In the genomic region with DNA sequence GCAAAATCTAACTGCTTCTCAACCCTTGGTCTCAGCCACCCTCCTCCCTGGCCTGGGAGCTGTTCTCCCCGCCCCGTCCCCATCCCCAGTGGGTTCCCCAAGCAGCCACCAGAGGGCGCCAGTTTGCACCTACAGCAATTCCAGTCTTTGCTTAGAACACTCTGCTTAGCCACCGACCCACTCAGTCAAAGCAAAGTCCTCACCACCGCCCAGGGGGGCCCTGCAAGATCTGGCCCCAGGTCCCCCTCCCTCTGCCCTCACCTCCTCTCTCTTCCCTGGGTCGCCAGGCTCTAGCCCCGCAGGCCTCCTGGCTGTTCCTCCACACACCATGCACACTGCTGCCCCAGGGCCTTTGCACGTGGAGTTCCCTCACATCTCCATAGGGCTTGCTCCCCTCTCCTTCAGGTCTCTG, we compare ENCODE assay signal across 8 cellular contexts. TPM values are rescaled to one million over a fixed set of nuclear protein-coding genes. Genes with fewer than 3 reads are reported as not detected.
A peak's percentile ranks its signal among the peaks of the same experiment; 100 is the strongest.
DNase-seq lines count a peak whose midpoint lies in the region; ATAC-seq, FAIRE-seq and TF ChIP-seq lines count a peak whose summit lies in the region.

No MANE protein-coding gene starts in this region.

- peak overlapping the region in 1 of 10 donors; percentile 45 for H3K4me3 Mint-ChIP-seq in naive thymus-derived CD4-positive, alpha-beta T cell

- no peaks in the 10 kb centered on the region for H3K36me3 ChIP-seq in endothelial cell of umbilical vein (ENCODE audit: control insufficient read depth in 2 of 2, extremely low read depth in 1 of 2, insufficient read depth in 2 of 2, low read length in 2 of 2)
- H3K36me3 ChIP-seq in naive thymus-derived CD4-positive, alpha-beta T cell (ENCODE audit: control insufficient read depth in 2 of 3, insufficient read depth in 3 of 3, low read length in 3 of 3), result no peaks in the 10 kb centered on the region

- peak overlapping the region in 1 of 9 donors; percentile 5 for H3K27ac Mint-ChIP-seq in naive thymus-derived CD4-positive, alpha-beta T cell

- H3K9me1 ChIP-seq in endothelial cell of umbilical vein (replicated peaks; ENCODE audit: control insufficient read depth, extremely low read depth, insufficient read depth, low read length), result no peaks in the 10 kb centered on the region

- H3K4me3 ChIP-seq in endothelial cell of umbilical vein (replicated peaks in 1 of 3; ENCODE audit: insufficient read depth in 1 of 3, low read depth in 1 of 3, low read length in 3 of 3), result no peak overlapping the region
- no peak overlapping the region for H3K4me3 ChIP-seq in naive thymus-derived CD4-positive, alpha-beta T cell (ENCODE audit: low read length)

- no peak overlapping the region for H3K27ac ChIP-seq in endothelial cell of umbilical vein (ENCODE audit: insufficient read depth, low read depth, low read length)
- H3K27ac ChIP-seq in naive thymus-derived CD4-positive, alpha-beta T cell (ENCODE audit: low read depth, low read length), result no peak overlapping the region

- peaks cover 0 to 10% (median 3%) of the 10 kb centered on the region in 7 donors for H3K4me1 Mint-ChIP-seq in naive thymus-derived CD4-positive, alpha-beta T cell

- dilution Hi-C loops in endothelial cell of umbilical vein (cut with MboI; ENCODE audit: extremely low pct_ligation_motif_present, low sequenced_read_pairs), result no loop called here

- H2AFZ ChIP-seq in endothelial cell of umbilical vein (ENCODE audit: low read depth, low read length), result no peak overlapping the region

- peaks cover 0 to 9% (median 3%) of the 10 kb centered on the region in 5 donors for H3K36me3 Mint-ChIP-seq in naive thymus-derived CD4-positive, alpha-beta T cell

- FAIRE-seq in GM18507 (lab: Jason Lieb, UNC), result peak; percentile 64
- FAIRE-seq in endothelial cell of umbilical vein (lab: Jason Lieb, UNC), result peak; percentile 68

- H3K27me3 ChIP-seq in endothelial cell of umbilical vein (ENCODE audit: control insufficient read depth in 2 of 2, insufficient read depth in 2 of 2, low read length in 2 of 2), result no peaks in the 10 kb centered on the region
- H3K27me3 ChIP-seq in naive thymus-derived CD4-positive, alpha-beta T cell (ENCODE audit: control insufficient read depth in 2 of 2, insufficient read depth in 2 of 2, low read length in 2 of 2), result no peaks in the 10 kb centered on the region

- H3K27me3 Mint-ChIP-seq in naive thymus-derived CD4-positive, alpha-beta T cell, result no peaks in the 10 kb centered on the region

- TF ChIP-seq POLR2A in endothelial cell of umbilical vein (IDR thresholded peaks at IDR 0.05; ENCODE audit: low read depth, low read length), result no peak

- POLR2A ChIA-PET in endothelial cell of umbilical vein (lab: Charles Lee), result no interaction called here
- POLR2A ChIA-PET in naive thymus-derived CD4-positive, alpha-beta T cell (lab: Charles Lee), result no interaction called here

- in situ Hi-C loops in ACHN (cut with HindIII; ENCODE audit: low pct_ligation_motif_present, low pct_unique_long_range_greater_than_20kb, low sequenced_read_pairs), result no loop called here

- no peaks in the 10 kb centered on the region for H3K9me3 Mint-ChIP-seq in naive thymus-derived CD4-positive, alpha-beta T cell

- no peaks in the 10 kb centered on the region for H3K4me1 ChIP-seq in endothelial cell of umbilical vein (ENCODE audit: control insufficient read depth, extremely low read depth, insufficient read depth, low read length)
- H3K4me1 ChIP-seq in naive thymus-derived CD4-positive, alpha-beta T cell (ENCODE audit: control insufficient read depth in 2 of 2, insufficient read depth in 2 of 2, low read length in 2 of 2), result no peaks in the 10 kb centered on the region

- DNase-seq in ACHN, result peak; percentile 58
- peak; percentile 57 for DNase-seq in GM18507 (ENCODE audit: extremely low spot score, insufficient read length, low read depth)
- peak; percentile 89 to 95 for DNase-seq in NCI-H526 (lab: John Stamatoyannopoulos, UW)
- DNase-seq in activated CD8-positive, alpha-beta memory T cell treated with anti-CD3 and anti-CD28 coated beads for 24 hours, result peak; percentile 93
- DNase-seq in endothelial cell of umbilical vein (ENCODE audit: low read depth, low spot score), result peak; percentile 57
- DNase-seq in naive thymus-derived CD4-positive, alpha-beta T cell, result peak; percentile 49 to 81 (median 64)
- peak; percentile 89 for DNase-seq in stimulated activated naive CD8-positive, alpha-beta T cell treated with anti-CD3 and anti-CD28 coated beads, Interleukin-15, Interleukin-2, amounts not matched to agents 100 U/mL and 50 U/mL, for 24 hours

- BruUV-seq in endothelial cell of umbilical vein (replicated peaks; lab: Mats Ljungman, UMichigan), result no TSS peak

- CTCF ChIA-PET in endothelial cell of umbilical vein (lab: Charles Lee), result interaction anchor here (0.6 to 2.8 kb wide), 26 partner anchors 10 to 257 kb away, joined by 3 to 29 read pairs (median 4); a partner anchor contains a TSS
- CTCF ChIA-PET in naive thymus-derived CD4-positive, alpha-beta T cell (lab: Charles Lee), result interaction anchor here (1.5 kb wide), 1 partner anchor 233 kb away, joined by 5 read pairs; no protein-coding TSS in a partner anchor

- H3K79me2 ChIP-seq in endothelial cell of umbilical vein (ENCODE audit: control insufficient read depth, insufficient read depth, low read length), result no peaks in the 10 kb centered on the region

- H3K9me3 ChIP-seq in endothelial cell of umbilical vein (replicated peaks; ENCODE audit: control insufficient read depth, insufficient read depth, low read length), result no peaks in the 10 kb centered on the region
- no peaks in the 10 kb centered on the region for H3K9me3 ChIP-seq in naive thymus-derived CD4-positive, alpha-beta T cell (ENCODE audit: control insufficient read depth in 2 of 3, low read length in 3 of 3)

- intact Hi-C loops in endothelial cell of umbilical vein (cut with micrococcal nuclease), result no loop called here
- intact Hi-C loops in naive thymus-derived CD4-positive, alpha-beta T cell (cut with micrococcal nuclease), result loop anchor here (1.0 to 2.0 kb wide), 4 partner anchors 17 to 257 kb away; no protein-coding TSS in a partner anchor

- no peak overlapping the region for H3K4me2 ChIP-seq in endothelial cell of umbilical vein (ENCODE audit: insufficient read depth, low read length)

- H4K20me1 ChIP-seq in endothelial cell of umbilical vein (replicated peaks; ENCODE audit: control insufficient read depth, extremely low read depth, insufficient read depth, low read length), result no peaks in the 10 kb centered on the region

- peak; percentile 82 for ATAC-seq in naive thymus-derived CD4-positive, alpha-beta T cell
- peak; percentile 78 for ATAC-seq in stimulated activated naive CD8-positive, alpha-beta T cell treated with anti-CD3 and anti-CD28 coated beads, Interleukin-15, Interleukin-2, amounts not matched to agents 100 U/mL and 50 U/mL, for 24 hours
- no peak for ATAC-seq in HG03039 (IDR thresholded peaks at IDR 0.05; ENCODE audit: unreplicated experiment)

- no peak overlapping the region for H3K9ac ChIP-seq in endothelial cell of umbilical vein (replicated peaks; ENCODE audit: extremely low read depth, insufficient read depth, low read length)

- TF ChIP-seq CTCF in endothelial cell of umbilical vein (IDR thresholded peaks at IDR 0.05; ENCODE audit: extremely low read depth in 1 of 2, insufficient read depth in 1 of 2, low read depth in 1 of 2, low read length in 2 of 2), result peak; percentile 82 to 90

RNA-seq across cellular contexts. Expression of a gene that starts 12.4 kb away (rescaled TPM):
- 4.6 and 7.3 TPM in 2 replicates for total RNA-seq in endothelial cell of umbilical vein
- polyA plus RNA-seq in endothelial cell of umbilical vein, result 5.4 and 6.2 TPM in 2 replicates
- 3.0 and 3.7 TPM in 2 replicates for polyA plus RNA-seq in endothelial cell of umbilical vein (2011; cell fraction: cytosol; rRNA removed)
- polyA plus RNA-seq in endothelial cell of umbilical vein (2011; cell fraction: nucleus; rRNA removed), result 15.8 and 21.1 TPM in 2 replicates
- polyA plus RNA-seq in endothelial cell of umbilical vein (2012), result 2.5 and 4.5 TPM in 2 replicates
- polyA minus RNA-seq in endothelial cell of umbilical vein, result 3.7 and 4.2 TPM in 2 replicates
- polyA minus RNA-seq in endothelial cell of umbilical vein (2011; cell fraction: cytosol; rRNA and poly(A)+ RNA removed), result 10.2 TPM
- 3.8 and 3.9 TPM in 2 replicates for polyA minus RNA-seq in endothelial cell of umbilical vein (2011; cell fraction: nucleus; rRNA and poly(A)+ RNA removed)
- total RNA-seq in naive thymus-derived CD4-positive, alpha-beta T cell, result 10 to 100 TPM; 11.6 to 39.8 (median 20.1) TPM
- polyA plus RNA-seq in naive thymus-derived CD4-positive, alpha-beta T cell, result 10 to 100 TPM in 1 of 2 donors, 1 to 10 TPM in 1; 5.7 to 12.7 TPM

RNA-seq across cellular contexts. Expression of a gene that starts 12.8 kb away (rescaled TPM):
- total RNA-seq in endothelial cell of umbilical vein, result not detected in 2 replicates
- not detected in 2 replicates for polyA plus RNA-seq in endothelial cell of umbilical vein
- not detected in 2 replicates for polyA plus RNA-seq in endothelial cell of umbilical vein (2011; cell fraction: cytosol; rRNA removed)
- not detected in 2 replicates for polyA plus RNA-seq in endothelial cell of umbilical vein (2011; cell fraction: nucleus; rRNA removed)
- not detected in 2 replicates for polyA plus RNA-seq in endothelial cell of umbilical vein (2012)
- polyA minus RNA-seq in endothelial cell of umbilical vein, result not detected in 2 replicates
- polyA minus RNA-seq in endothelial cell of umbilical vein (2011; cell fraction: cytosol; rRNA and poly(A)+ RNA removed), result not detected
- polyA minus RNA-seq in endothelial cell of umbilical vein (2011; cell fraction: nucleus; rRNA and poly(A)+ RNA removed), result not detected in 2 replicates
- not detected for total RNA-seq in naive thymus-derived CD4-positive, alpha-beta T cell
- polyA plus RNA-seq in naive thymus-derived CD4-positive, alpha-beta T cell, result not detected

RNA-seq across cellular contexts. Expression of a gene that starts 26.0 kb away (rescaled TPM):
- total RNA-seq in endothelial cell of umbilical vein, result 107 and 127 TPM in 2 replicates
- polyA plus RNA-seq in endothelial cell of umbilical vein, result 406 and 565 TPM in 2 replicates
- polyA plus RNA-seq in endothelial cell of umbilical vein (2011; cell fraction: cytosol; rRNA removed), result 210 and 239 TPM in 2 replicates
- 66.3 and 79.3 TPM in 2 replicates for polyA plus RNA-seq in endothelial cell of umbilical vein (2011; cell fraction: nucleus; rRNA removed)
- polyA plus RNA-seq in endothelial cell of umbilical vein (2012), result 182 and 216 TPM in 2 replicates
- 141 and 170 TPM in 2 replicates for polyA minus RNA-seq in endothelial cell of umbilical vein
- polyA minus RNA-seq in endothelial cell of umbilical vein (2011; cell fraction: cytosol; rRNA and poly(A)+ RNA removed), result 101 TPM
- polyA minus RNA-seq in endothelial cell of umbilical vein (2011; cell fraction: nucleus; rRNA and poly(A)+ RNA removed), result 28.9 and 33.6 TPM in 2 replicates
- 100 to 1,000 TPM; 183 to 425 (median 257) TPM for total RNA-seq in naive thymus-derived CD4-positive, alpha-beta T cell
- 100 to 1,000 TPM; 511 to 711 TPM for polyA plus RNA-seq in naive thymus-derived CD4-positive, alpha-beta T cell

RNA-seq across cellular contexts. Expression of a gene that starts 40.0 kb away (rescaled TPM):
- 199 and 200 TPM in 2 replicates for total RNA-seq in endothelial cell of umbilical vein
- polyA plus RNA-seq in endothelial cell of umbilical vein, result 224 and 233 TPM in 2 replicates
- polyA plus RNA-seq in endothelial cell of umbilical vein (2011; cell fraction: cytosol; rRNA removed), result 201 and 221 TPM in 2 replicates
- polyA plus RNA-seq in endothelial cell of umbilical vein (2011; cell fraction: nucleus; rRNA removed), result 89.6 and 98.5 TPM in 2 replicates
- polyA plus RNA-seq in endothelial cell of umbilical vein (2012), result 228 and 230 TPM in 2 replicates
- polyA minus RNA-seq in endothelial cell of umbilical vein, result 174 and 180 TPM in 2 replicates
- polyA minus RNA-seq in endothelial cell of umbilical vein (2011; cell fraction: cytosol; rRNA and poly(A)+ RNA removed), result 65.6 TPM
- polyA minus RNA-seq in endothelial cell of umbilical vein (2011; cell fraction: nucleus; rRNA and poly(A)+ RNA removed), result 23.2 and 33.9 TPM in 2 replicates
- 10 to 100 TPM; 42.7 to 73.9 (median 52.3) TPM for total RNA-seq in naive thymus-derived CD4-positive, alpha-beta T cell
- 10 to 100 TPM; 22.2 to 24.3 TPM for polyA plus RNA-seq in naive thymus-derived CD4-positive, alpha-beta T cell

RNA-seq across cellular contexts. Expression of a gene that starts 42.1 kb away (rescaled TPM):
- total RNA-seq in endothelial cell of umbilical vein, result 1.8 and 2.1 TPM in 2 replicates
- 0.38 and 0.59 TPM in 2 replicates for polyA plus RNA-seq in endothelial cell of umbilical vein
- polyA plus RNA-seq in endothelial cell of umbilical vein (2011; cell fraction: cytosol; rRNA removed), result 0.47 and 0.52 TPM in 2 replicates
- polyA plus RNA-seq in endothelial cell of umbilical vein (2011; cell fraction: nucleus; rRNA removed), result 0.91 and 1.0 TPM in 2 replicates
- polyA plus RNA-seq in endothelial cell of umbilical vein (2012), result 2.6 and 6.4 TPM in 2 replicates
- polyA minus RNA-seq in endothelial cell of umbilical vein, result 0.81 and 1.3 TPM in 2 replicates
- 1.1 TPM for polyA minus RNA-seq in endothelial cell of umbilical vein (2011; cell fraction: cytosol; rRNA and poly(A)+ RNA removed)
- 0.96 and 1.1 TPM in 2 replicates for polyA minus RNA-seq in endothelial cell of umbilical vein (2011; cell fraction: nucleus; rRNA and poly(A)+ RNA removed)
- under 1 TPM; 0.08 to 0.39 (median 0.11) TPM for total RNA-seq in naive thymus-derived CD4-positive, alpha-beta T cell
- not detected for polyA plus RNA-seq in naive thymus-derived CD4-positive, alpha-beta T cell
